In the genomic region with DNA sequence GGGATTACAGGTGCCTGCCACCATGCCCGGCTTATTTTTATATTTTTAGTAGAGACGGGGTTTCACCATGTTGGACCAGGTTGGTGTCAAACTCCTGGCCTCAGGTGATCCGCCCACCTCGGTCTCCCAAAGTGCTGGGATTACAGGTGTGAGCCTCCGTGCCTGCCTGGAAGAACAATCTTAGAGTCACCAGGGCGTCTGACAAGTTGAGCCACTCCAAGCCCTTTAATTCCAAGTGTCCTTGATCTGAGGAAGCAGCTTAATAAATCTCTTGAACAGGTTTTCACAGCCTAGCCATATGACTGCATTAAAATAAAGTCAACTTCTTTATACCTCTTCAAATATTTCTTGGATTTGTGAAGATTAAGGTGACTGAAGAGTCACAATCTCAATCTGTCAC, we compare ENCODE assay signal across 29 cellular contexts.
"Had no signal": no experiment of that assay in that cellular context is flagged by ENCODE, and none has a peak within 500 bp of the region (broad histone marks: within the 10 kb centered on the region; RNA-seq: fewer than 3 reads in every experiment).

No MANE protein-coding gene starts in this region.

- H3K4me2 ChIP-seq: SK-N-SH had no signal

- ATAC-seq: activated CD8-positive, alpha-beta T cell treated with anti-CD3 and anti-CD28 coated beads for 36 hours; activated naive CD4-positive, alpha-beta T cell treated with anti-CD3 and anti-CD28 coated beads, Interleukin-2, amount 50 U/mL, for 72 hours; activated naive CD8-positive, alpha-beta T cell treated with anti-CD3 and anti-CD28 coated beads, Interleukin-2, amount 50 U/mL, for 24 hours; body of pancreas had no signal

- DNase-seq: activated CD4-positive, alpha-beta T cell treated with anti-CD3 and anti-CD28 coated beads for 36 hours; activated CD8-positive, alpha-beta memory T cell treated with anti-CD3 and anti-CD28 coated beads, Interleukin-2, amount 50 U/mL, for 48 hours; activated CD8-positive, alpha-beta T cell treated with anti-CD3 and anti-CD28 coated beads for 36 hours; activated effector memory CD4-positive, alpha-beta T cell treated with Interleukin-2 at 50 U/mL for 16 hours; activated naive CD4-positive, alpha-beta T cell treated with Interleukin-2 at 50 U/mL for 16 hours; activated naive CD8-positive, alpha-beta T cell treated with anti-CD3 and anti-CD28 coated beads, Interleukin-2, amount 50 U/mL, for 24 hours; activated T-cell treated with anti-CD3 and anti-CD28 coated beads, Interleukin-2, amount 50 U/mL, for 24 hours; amniotic stem cell; body of pancreas; MG63; MV-4-11; NCI-H1092 treated with DMSO at 0.1 percent for 48 hours; NCI-H1417 treated with DMSO at 0.1 percent for 48 hours; NCI-H1694; NCI-H2029; NCI-H2107; NCI-H510A treated with DMSO at 0.1 percent for 48 hours; NCI-H748 treated with DMSO at 0.1 percent for 48 hours; NK-92 treated with Interleukin-12 subunit alpha and Interleukin-12 subunit beta, amount 100 ng/mL, for 24 hours; Peyer's patch; Right ventricle myocardium superior; SJCRH30 had no signal

- H3K36me3 Mint-ChIP-seq: activated naive CD4-positive, alpha-beta T cell treated with anti-CD3 and anti-CD28 coated beads, Interleukin-2, amount 50 U/mL, for 72 hours had no signal

- H3K27me3 Mint-ChIP-seq: activated CD4-positive, alpha-beta T cell treated with anti-CD3 and anti-CD28 coated beads for 36 hours; activated CD8-positive, alpha-beta T cell treated with anti-CD3 and anti-CD28 coated beads for 36 hours; activated naive CD8-positive, alpha-beta T cell treated with anti-CD3 and anti-CD28 coated beads, Interleukin-2, amount 50 U/mL, for 24 hours; activated T-cell treated with anti-CD3 and anti-CD28 coated beads, Interleukin-2, amount 50 U/mL, for 24 hours had no signal

- H3K4me3 Mint-ChIP-seq: activated CD4-positive, alpha-beta T cell treated with anti-CD3 and anti-CD28 coated beads for 36 hours; activated CD8-positive, alpha-beta T cell treated with anti-CD3 and anti-CD28 coated beads for 36 hours; activated naive CD8-positive, alpha-beta T cell treated with anti-CD3 and anti-CD28 coated beads, Interleukin-2, amount 50 U/mL, for 24 hours; activated T-cell treated with anti-CD3 and anti-CD28 coated beads, Interleukin-2, amount 50 U/mL, for 24 hours; activated T-helper 1 cell treated with anti-CD3 and anti-CD28 coated beads, Interleukin-12 subunit alpha, Interleukin-12 subunit beta, Interleukin-2, Interleukin-4 antibody, amounts not matched to agents 30 ng/mL and 10 ng/mL and 1 ng/mL, durations not matched to agents 14 hours and 24 hours and 36 hours had no signal

- H3K9ac ChIP-seq: SK-N-SH had no signal

- H3K9me3 ChIP-seq: ascending aorta, body of pancreas, MG63, Peyer's patch, SJCRH30, SK-N-SH had no signal

- H3K27ac Mint-ChIP-seq: activated CD4-positive, alpha-beta T cell treated with anti-CD3 and anti-CD28 coated beads for 36 hours; activated CD8-positive, alpha-beta T cell treated with anti-CD3 and anti-CD28 coated beads for 36 hours; activated naive CD8-positive, alpha-beta T cell treated with anti-CD3 and anti-CD28 coated beads, Interleukin-2, amount 50 U/mL, for 24 hours; activated T-cell treated with anti-CD3 and anti-CD28 coated beads, Interleukin-2, amount 50 U/mL, for 24 hours; activated T-helper 1 cell treated with anti-CD3 and anti-CD28 coated beads, Interleukin-12 subunit alpha, Interleukin-12 subunit beta, Interleukin-2, Interleukin-4 antibody, amounts not matched to agents 30 ng/mL and 10 ng/mL and 1 ng/mL, durations not matched to agents 14 hours and 24 hours and 36 hours had no signal

- H3K9me3 Mint-ChIP-seq: activated CD8-positive, alpha-beta T cell treated with anti-CD3 and anti-CD28 coated beads for 36 hours; activated naive CD4-positive, alpha-beta T cell treated with anti-CD3 and anti-CD28 coated beads, Interleukin-2, amount 50 U/mL, for 72 hours; activated naive CD8-positive, alpha-beta T cell treated with anti-CD3 and anti-CD28 coated beads, Interleukin-2, amount 50 U/mL, for 24 hours; activated T-cell treated with anti-CD3 and anti-CD28 coated beads, Interleukin-2, amount 50 U/mL, for 24 hours; activated T-helper 1 cell treated with anti-CD3 and anti-CD28 coated beads, Interleukin-12 subunit alpha, Interleukin-12 subunit beta, Interleukin-2, Interleukin-4 antibody, amounts not matched to agents 30 ng/mL and 10 ng/mL and 1 ng/mL, durations not matched to agents 14 hours and 24 hours and 36 hours had no signal

- FAIRE-seq: bronchial epithelial cell had no signal

- H3K36me3 ChIP-seq: ascending aorta, MG63, Peyer's patch, SJCRH30 had no signal

- H3K27ac ChIP-seq: ascending aorta, Peyer's patch, RWPE1, SJCRH30, VCaP had no signal

- H3K4me3 ChIP-seq: ascending aorta, body of pancreas, MG63, Peyer's patch, SJCRH30 had no signal

- H3K4me1 ChIP-seq: ascending aorta, Peyer's patch had no signal

- H3K27me3 ChIP-seq: ascending aorta, body of pancreas, MG63, Peyer's patch, SJCRH30 had no signal

- H3K4me1 Mint-ChIP-seq: activated naive CD8-positive, alpha-beta T cell treated with anti-CD3 and anti-CD28 coated beads, Interleukin-2, amount 50 U/mL, for 24 hours had no signal
